ENCODE assay signal across 8 cellular contexts in genomic region chr3:157089455-157090221, GRCh38.
DNase-seq lines count a peak whose midpoint lies in the region; ATAC-seq, FAIRE-seq and TF ChIP-seq lines count a peak whose summit lies in the region.

No MANE protein-coding gene starts in this region.

- H3K27me3 ChIP-seq in RWPE2 (ENCODE audit: insufficient read depth, poor library complexity, severe bottlenecking): no peaks in the 10 kb centered on the region
- H3K27me3 ChIP-seq in colonic mucosa: no peaks in the 10 kb centered on the region
- H3K27me3 ChIP-seq in tibial nerve: no peaks in the 10 kb centered on the region

- no peak overlapping the region for H3K4me3 ChIP-seq in RWPE2 (ENCODE audit: severe bottlenecking)
- H3K4me3 ChIP-seq in colonic mucosa: peak overlapping the region; percentile 61
- no peak overlapping the region for H3K4me3 ChIP-seq in mucosa of descending colon
- peak overlapping the region; percentile 68 to 79 (median 72) for H3K4me3 ChIP-seq in tibial nerve

- H3K9ac ChIP-seq in colonic mucosa (ENCODE audit: low read depth in 2 of 2, low read length in 2 of 2): peak overlapping the region; percentile 88 to 95

- no peak for TF ChIP-seq EP300 in tibial nerve (IDR thresholded peaks at IDR 0.05)

- WGBS in tibial nerve, 2 donors: 31 to 37% methylated on average over 18 of the region's 18 CpGs

- no peak for FAIRE-seq in GM12891 (lab: Jason Lieb, UNC)

- DNase-seq in GM12891 (ENCODE audit: insufficient read length, low spot score) (no peak), RWPE2 (ENCODE audit: low spot score) (no peak), colonic mucosa (peak; percentile 78), mucosa of descending colon (peak; percentile 60 to 76 (median 70)), tibial nerve (ENCODE audit: low spot score in 2 of 2) (peak in 1 of 2 donors; percentile 36), NCI-H1048 (lab: John Stamatoyannopoulos, UW) (no peak), HUDEP-2 (lab: John Stamatoyannopoulos, UW; ENCODE audit: unreplicated experiment in 76 of 76) (no peak)

- H3K4me1 ChIP-seq in RWPE2 (ENCODE audit: insufficient read depth, poor library complexity, severe bottlenecking) (peaks cover 21% of the 10 kb centered on the region), colonic mucosa (peaks cover 8% of the 10 kb centered on the region), mucosa of descending colon (ENCODE audit: low read depth) (peaks cover 34% of the 10 kb centered on the region), tibial nerve (peaks cover 0 to 41% (median 22%) of the 10 kb centered on the region in 4 donors)

- no peaks in the 10 kb centered on the region for H3K9me3 ChIP-seq in RWPE2 (ENCODE audit: severe bottlenecking)
- H3K9me3 ChIP-seq in colonic mucosa: no peaks in the 10 kb centered on the region
- H3K9me3 ChIP-seq in mucosa of descending colon: no peaks in the 10 kb centered on the region
- H3K9me3 ChIP-seq in tibial nerve: no peaks in the 10 kb centered on the region

- ATAC-seq in HG02759 (IDR thresholded peaks at IDR 0.05; ENCODE audit: unreplicated experiment) (peak; percentile 18), RWPE2 (ENCODE audit: low read depth) (no peak), mucosa of descending colon (peak; percentile 64)

- TF ChIP-seq POLR2A in GM12891 (IDR thresholded peaks at IDR 0.05; ENCODE audit: low read depth, low read length) (peak; percentile 15; the same call in 1 of the 2 replicates), tibial nerve (IDR thresholded peaks at IDR 0.05) (no peak)

- no peak for TF ChIP-seq CTCF in RWPE2 (IDR thresholded peaks at IDR 0.05; ENCODE audit: poor library complexity, severe bottlenecking)
- TF ChIP-seq CTCF in colonic mucosa (IDR thresholded peaks at IDR 0.05): no peak
- TF ChIP-seq CTCF in mucosa of descending colon (IDR thresholded peaks at IDR 0.05): no peak
- TF ChIP-seq CTCF in tibial nerve (IDR thresholded peaks at IDR 0.05): no peak

- intact Hi-C loops in colonic mucosa (cut with DNase I): loop anchor here (2.0 to 10.0 kb wide), 3 partner anchors 41 to 945 kb away; no protein-coding TSS in a partner anchor
- intact Hi-C loops in mucosa of descending colon (cut with DNase I, micrococcal nuclease): loop anchor here (5.0 to 10.0 kb wide), 2 partner anchors 43 to 45 kb away; no protein-coding TSS in a partner anchor

- H3K36me3 ChIP-seq in RWPE2 (ENCODE audit: low read depth) (no peaks in the 10 kb centered on the region), colonic mucosa (no peaks in the 10 kb centered on the region), mucosa of descending colon (ENCODE audit: low read depth) (no peaks in the 10 kb centered on the region), tibial nerve (no peaks in the 10 kb centered on the region)

- H3K27ac ChIP-seq in RWPE2 (ENCODE audit: poor library complexity, severe bottlenecking): peak overlapping the region; percentile 98
- peak overlapping the region; percentile 100 for H3K27ac ChIP-seq in colonic mucosa
- H3K27ac ChIP-seq in tibial nerve: peak overlapping the region; percentile 99 to 100 (median 100)

TF ChIP-seq in GM12891, 5 proteins besides CTCF, POLR2A, EP300 and RAD21:
- no peak; the same call in 1 of the 2 replicates for TF ChIP-seq POLR2AphosphoS5 (IDR thresholded peaks at IDR 0.05; ENCODE audit: low read depth, low read length)
- TF ChIP-seq SPI1 (IDR thresholded peaks at IDR 0.05; ENCODE audit: low read depth, low read length): peak; percentile 66
- TF ChIP-seq PAX5 (IDR thresholded peaks at IDR 0.05; ENCODE audit: insufficient read depth, low read length, severe bottlenecking): no peak
- TF ChIP-seq POU2F2 (IDR thresholded peaks at IDR 0.05; ENCODE audit: low read depth, low read length): peak; percentile 58; the same call in 1 of the 2 replicates
- peak; percentile 24; the same call in 1 of the 2 replicates for TF ChIP-seq TAF1 (IDR thresholded peaks at IDR 0.05; ENCODE audit: low read depth, low read length)

Comparison
In these comparisons a context has a peak if more than half of its experiments do, and no peak if none do; other contexts are left out.
1. DNase-seq: peak in colonic mucosa (single experiment) and mucosa of descending colon (3 of 3); none in GM12891 (single experiment), RWPE2 (single experiment), NCI-H1048 (single experiment) and HUDEP-2 (0 of 76).
2. H3K4me3 ChIP-seq: peak in colonic mucosa (single experiment) and tibial nerve (4 of 4); none in RWPE2 (single experiment) and mucosa of descending colon (single experiment).
3. Peak in every context shown above with its lines, with median percentiles within 50 percentile points of each other: H3K27ac ChIP-seq.